ENCODE assay signal across 8 cellular contexts in genomic region chr1:85201340-85202091, GRCh38. TPM values are rescaled to one million over a fixed set of nuclear protein-coding genes. Genes with fewer than 3 reads are reported as not detected.
A peak's percentile ranks its signal among the peaks of the same experiment; 100 is the strongest.
DNase-seq lines count a peak whose midpoint lies in the region; ATAC-seq and TF ChIP-seq lines count a peak whose summit lies in the region.

No MANE protein-coding gene starts in this region.

- ATAC-seq in GM18909 (IDR thresholded peaks at IDR 0.05; ENCODE audit: poor library complexity, unreplicated experiment) (peak; percentile 57), HG03159 (IDR thresholded peaks at IDR 0.05; ENCODE audit: unreplicated experiment) (peak; percentile 51), foreskin keratinocyte (peak; percentile 81)

- no peaks in the 10 kb centered on the region for H3K27me3 ChIP-seq in Peyer's patch
- H3K27me3 ChIP-seq in foreskin keratinocyte: no peaks in the 10 kb centered on the region
- peaks cover 10% of the 10 kb centered on the region for H3K27me3 ChIP-seq in neuron (ENCODE audit: insufficient read depth, low read length)

- H3K27ac ChIP-seq in Peyer's patch (peak overlapping the region; percentile 94 to 99 (median 96)), foreskin keratinocyte (no peak overlapping the region), substantia nigra (ENCODE audit: low read depth, low read length, poor library complexity, severe bottlenecking) (no peak overlapping the region)

- no peaks in the 10 kb centered on the region for H3K36me3 ChIP-seq in Peyer's patch
- H3K36me3 ChIP-seq in neuron (ENCODE audit: insufficient read depth, low read length): no peaks in the 10 kb centered on the region

- H3K9me3 ChIP-seq in Peyer's patch (no peaks in the 10 kb centered on the region), neuron (ENCODE audit: low read length) (no peaks in the 10 kb centered on the region)

- DNase-seq in AG08395 (ENCODE audit: low spot score): peak; percentile 88
- DNase-seq in Peyer's patch: peak; percentile 76 to 89 (median 83)
- DNase-seq in activated effector memory CD4-positive, alpha-beta T cell treated with anti-CD3 and anti-CD28 coated beads, Interleukin-2, amount 50 U/mL, for 16 hours: peak; percentile 87
- peak in 1 of 2 donors; percentile 54 for DNase-seq in foreskin keratinocyte
- DNase-seq in substantia nigra (lab: John Stamatoyannopoulos, UW): peak in 29 of 49 donors; percentile 5 to 52 (median 20)

- TF ChIP-seq POLR2A in Peyer's patch (IDR thresholded peaks at IDR 0.05): peak in 1 of 2 donors; percentile 26

- TF ChIP-seq CTCF in Peyer's patch (IDR thresholded peaks at IDR 0.05): peak in 2 of 6 experiments; percentile 15 to 27
- no peak for TF ChIP-seq CTCF in foreskin keratinocyte (conservative IDR thresholded peaks at IDR 0.05)

- H2AFZ ChIP-seq in neuron (ENCODE audit: low read depth, low read length): peak overlapping the region; percentile 100

- H3K4me3 ChIP-seq in Peyer's patch (peak overlapping the region; percentile 84 to 91 (median 88)), neuron (ENCODE audit: low read length) (peak overlapping the region; percentile 67)

- H3K4me1 ChIP-seq in Peyer's patch: peaks cover 0 to 3% (median 0%) of the 10 kb centered on the region in 4 donors
- peaks cover 26% of the 10 kb centered on the region for H3K4me1 ChIP-seq in foreskin keratinocyte
- peaks cover 21% of the 10 kb centered on the region for H3K4me1 ChIP-seq in neuron (ENCODE audit: insufficient read depth, low read length)

RNA-seq across cellular contexts. Expression of gene SYDE2, which starts 0.7 kb away (rescaled TPM):
- total RNA-seq in Peyer's patch (10 to 100 TPM in 3 of 4 donors, 1 to 10 TPM in 1; 3.3 to 20.8 (median 14.2) TPM), foreskin keratinocyte (3.5 and 4.4 TPM in 2 replicates)
- polyA plus RNA-seq in foreskin keratinocyte: 0.19 and 0.30 TPM in 2 replicates

RNA-seq across cellular contexts. Expression of gene C1orf52, which starts 57.9 kb away (rescaled TPM):
- total RNA-seq in Peyer's patch (10 to 100 TPM; 15.1 to 57.8 (median 18.4) TPM), foreskin keratinocyte (21.4 TPM in 2 replicates)
- polyA plus RNA-seq in foreskin keratinocyte: 18.7 and 21.8 TPM in 2 replicates

Comparison
In these comparisons a context has a peak if more than half of its experiments do, and no peak if none do; other contexts are left out.
1. H3K27ac ChIP-seq: peak in Peyer's patch (4 of 4); none in foreskin keratinocyte (single experiment) and substantia nigra (single experiment).
2. Peak in every context shown above with its lines, with median percentiles within 50 percentile points of each other: ATAC-seq.